ENCODE assay signal across 20 cellular contexts in genomic region chr2:197437380-197437779, GRCh38. TPM values are rescaled to one million over a fixed set of nuclear protein-coding genes. Genes with fewer than 3 reads are reported as not detected.
DNase-seq lines count a peak whose midpoint lies in the region; ATAC-seq and TF ChIP-seq lines count a peak whose summit lies in the region.
"Had no signal": no experiment of that assay in that cellular context is flagged by ENCODE, and none has a peak within 500 bp of the region (broad histone marks: within the 10 kb centered on the region; RNA-seq: fewer than 3 reads in every experiment).

No MANE protein-coding gene starts in this region.

- DNase-seq in activated T-cell treated with anti-CD3 and anti-CD28 coated beads, Interleukin-2, amount 50 U/mL, for 24 hours = no peak
- DNase-seq in activated T-cell treated with anti-CD3 and anti-CD28 coated beads for 4 hours (no peak), SIG-M5 (lab: John Stamatoyannopoulos, UW) (no peak), MM.1S (no peak)
- DNase-seq in CD4-positive, alpha-beta T cell = no peak
- DNase-seq: DMS 273 treated with DMSO at 0.1 percent for 48 hours, DND-41, H7, IMR-90, Kasumi-1, MG63, NCI-H1092 treated with DMSO at 0.1 percent for 48 hours, NCI-H2081 treated with DMSO at 0.1 percent for 48 hours had no signal

- CTCF ChIA-PET in CD4-positive, alpha-beta T cell (lab: Charles Lee) = no interaction called here

- H3K4me3 Mint-ChIP-seq in activated T-cell treated with anti-CD3 and anti-CD28 coated beads, Interleukin-2, amount 50 U/mL, for 24 hours = peak overlapping the region; percentile 18
- peak overlapping the region; percentile 76 for H3K4me3 Mint-ChIP-seq in CD4-positive, alpha-beta T cell
- H3K4me3 Mint-ChIP-seq in IgD-negative memory B cell (peak overlapping the region in 1 of 4 donors; percentile 74), nephron (peak overlapping the region; percentile 42 to 70 (median 68))

- H3K4me1 ChIP-seq in MM.1S (ENCODE audit: low read length) = peaks cover 16% of the 10 kb centered on the region

- H3K4me3 ChIP-seq in MM.1S (ENCODE audit: low read length) = no peak overlapping the region
- H3K4me3 ChIP-seq: A549, BLaER1, MG63 had no signal

- H3K9me3 ChIP-seq in CD4-positive, alpha-beta T cell (ENCODE audit: control insufficient read depth, low read length) = no peaks in the 10 kb centered on the region
- no peaks in the 10 kb centered on the region for H3K9me3 ChIP-seq in MM.1S (replicated peaks; ENCODE audit: insufficient read depth, low read length)
- H3K9me3 ChIP-seq: A549, BLaER1, MG63 had no signal

- no peaks in the 10 kb centered on the region for H3K9me3 Mint-ChIP-seq in activated T-cell treated with anti-CD3 and anti-CD28 coated beads, Interleukin-2, amount 50 U/mL, for 24 hours
- no peaks in the 10 kb centered on the region for H3K9me3 Mint-ChIP-seq in CD4-positive, alpha-beta T cell
- H3K9me3 Mint-ChIP-seq in IgD-negative memory B cell (no peaks in the 10 kb centered on the region), nephron (no peaks in the 10 kb centered on the region)

- POLR2A ChIA-PET in CD4-positive, alpha-beta T cell (lab: Charles Lee) = interaction anchor here (6.6 to 9.4 kb wide), 2 partner anchors 14 to 63 kb away, joined by 106 to 260 read pairs; partner anchors contain the start of genes COQ10B, HSPD1 and HSPE1

- intact Hi-C loops in CD4-positive, alpha-beta T cell (cut with DNase I, micrococcal nuclease) = loop anchor here (2.0 to 10.0 kb wide), 4 partner anchors 61 to 857 kb away; partner anchors contain the start of genes HSPD1 (in 1 of the 2) and PGAP1 (in 1 of the 2)

- peaks cover 31% of the 10 kb centered on the region for H3K79me2 ChIP-seq in MM.1S (ENCODE audit: low read length)

- no peak overlapping the region for H3K4me2 ChIP-seq in MM.1S (ENCODE audit: low read depth, low read length)
- H3K4me2 ChIP-seq: A549, BLaER1 had no signal

- no peaks in the 10 kb centered on the region for H3K27me3 Mint-ChIP-seq in activated T-cell treated with anti-CD3 and anti-CD28 coated beads, Interleukin-2, amount 50 U/mL, for 24 hours
- no peaks in the 10 kb centered on the region for H3K27me3 Mint-ChIP-seq in CD4-positive, alpha-beta T cell
- no peaks in the 10 kb centered on the region for H3K27me3 Mint-ChIP-seq in IgD-negative memory B cell
- H3K27me3 Mint-ChIP-seq in nephron (ENCODE audit: low read depth) = no peaks in the 10 kb centered on the region

- H4K20me1 ChIP-seq in MM.1S (ENCODE audit: insufficient read depth, low read length) = peaks cover 5% of the 10 kb centered on the region

- ATAC-seq in CD4-positive, alpha-beta T cell (ENCODE audit: poor library complexity) = no peak
- ATAC-seq in GM19452 (IDR thresholded peaks at IDR 0.05; ENCODE audit: unreplicated experiment) = no peak
- ATAC-seq: A549, Right ventricle myocardium inferior had no signal

- no peaks in the 10 kb centered on the region for H3K27me3 ChIP-seq in CD4-positive, alpha-beta T cell (ENCODE audit: control insufficient read depth, insufficient read depth, low read length)
- no peaks in the 10 kb centered on the region for H3K27me3 ChIP-seq in MM.1S (replicated peaks; ENCODE audit: insufficient read depth, low read length)
- H3K27me3 ChIP-seq: BLaER1, MG63 had no signal

- TF ChIP-seq CTCF in CD4-positive, alpha-beta T cell (IDR thresholded peaks at IDR 0.05) = no peak
- no peak for TF ChIP-seq CTCF in nephron (IDR thresholded peaks at IDR 0.05; ENCODE audit: unreplicated experiment in 3 of 3)
- no peak for TF ChIP-seq CTCF in MM.1S (IDR thresholded peaks at IDR 0.05; ENCODE audit: low read length)

- H3K36me3 Mint-ChIP-seq in activated T-cell treated with anti-CD3 and anti-CD28 coated beads, Interleukin-2, amount 50 U/mL, for 24 hours (ENCODE audit: low read depth) = peaks cover 31% of the 10 kb centered on the region
- H3K36me3 Mint-ChIP-seq in CD4-positive, alpha-beta T cell (ENCODE audit: low read depth) = peaks cover 24% of the 10 kb centered on the region
- H3K36me3 Mint-ChIP-seq in IgD-negative memory B cell = no peaks in the 10 kb centered on the region
- H3K36me3 Mint-ChIP-seq in nephron (ENCODE audit: low read depth) = no peaks in the 10 kb centered on the region

- H3K9me2 ChIP-seq in MM.1S (replicated peaks; ENCODE audit: insufficient read depth, low read length) = no peaks in the 10 kb centered on the region

- no peak overlapping the region for H3K27ac Mint-ChIP-seq in activated T-cell treated with anti-CD3 and anti-CD28 coated beads, Interleukin-2, amount 50 U/mL, for 24 hours
- H3K27ac Mint-ChIP-seq in CD4-positive, alpha-beta T cell = peak overlapping the region; percentile 71
- H3K27ac Mint-ChIP-seq in IgD-negative memory B cell (peak overlapping the region in 2 of 3 donors; percentile 57 to 59), nephron (peak overlapping the region; percentile 61 to 78 (median 62))

- no peak overlapping the region for H3K27ac ChIP-seq in CD4-positive, alpha-beta T cell (ENCODE audit: low read depth, low read length)
- H3K27ac ChIP-seq in MM.1S (ENCODE audit: low read length) = no peak overlapping the region
- H3K27ac ChIP-seq: A549, BLaER1, HL-60 had no signal

- H3K36me3 ChIP-seq in MM.1S (replicated peaks; ENCODE audit: insufficient read depth, low read length) = no peaks in the 10 kb centered on the region
- H3K36me3 ChIP-seq: BLaER1 had no signal

- H2AFZ ChIP-seq in MM.1S (ENCODE audit: low read length) = no peak overlapping the region

- H3K4me1 Mint-ChIP-seq in activated T-cell treated with anti-CD3 and anti-CD28 coated beads, Interleukin-2, amount 50 U/mL, for 24 hours (ENCODE audit: low read depth) = peaks cover 22% of the 10 kb centered on the region
- peaks cover 36% of the 10 kb centered on the region for H3K4me1 Mint-ChIP-seq in CD4-positive, alpha-beta T cell (ENCODE audit: low read depth)
- H3K4me1 Mint-ChIP-seq in IgD-negative memory B cell = peaks cover 17 to 23% (median 18%) of the 10 kb centered on the region in 3 donors
- H3K4me1 Mint-ChIP-seq in nephron = peaks cover 18% of the 10 kb centered on the region

- no peak overlapping the region for H3K9ac ChIP-seq in MM.1S (ENCODE audit: low read length)
- H3K9ac ChIP-seq: BLaER1 had no signal

- no peaks in the 10 kb centered on the region for H3F3A ChIP-seq in MM.1S (ENCODE audit: insufficient read depth, low read length)

RNA-seq across cellular contexts. Expression of gene SF3B1, which starts 2.6 kb away (rescaled TPM):
- total RNA-seq in CD4-positive, alpha-beta T cell = 100 to 1,000 TPM; 498 to 529 TPM
- 124 TPM for polyA plus RNA-seq in IgD-negative memory B cell

RNA-seq across cellular contexts. Expression of gene COQ10B, which starts 16.0 kb away (rescaled TPM):
- total RNA-seq in CD4-positive, alpha-beta T cell = 10 to 100 TPM; 53.4 to 55.3 TPM
- 29.9 TPM for polyA plus RNA-seq in IgD-negative memory B cell
